ENCODE assay signal across 8 cellular contexts in genomic region chr6:163433486-163433885, GRCh38. TPM values are rescaled to one million over a fixed set of nuclear protein-coding genes. Genes with fewer than 3 reads are reported as not detected.
DNase-seq lines count a peak whose midpoint lies in the region; ATAC-seq, FAIRE-seq and TF ChIP-seq lines count a peak whose summit lies in the region.
"Not testable (repeated sequence)": the region's sequence is repeated elsewhere in the genome, so short reads cannot be mapped to it uniquely, and the experiment has no call there.

No MANE protein-coding gene starts in this region.

- not testable (repeated sequence) for H3K9me3 Mint-ChIP-seq in WTC11

- not testable (repeated sequence) for H3K36me3 Mint-ChIP-seq in T-helper 17 cell (ENCODE audit: low read depth); WTC11

- not testable (repeated sequence) for BruUV-seq in HepG2 (replicated peaks; lab: Mats Ljungman, UMichigan)

- CTCF ChIA-PET in HEK293 (lab: Yijun Ruan, JAX): interaction anchor here (0.5 to 0.7 kb wide), 2 partner anchors 13 to 126 kb away, joined by 3 to 5 read pairs; no protein-coding TSS in a partner anchor
- CTCF ChIA-PET in WTC11 (lab: Charles Lee); HepG2 (lab: Yijun Ruan, JAX; ENCODE audit: low intra/inter-chr PET ratio, low total read pairs): not testable (repeated sequence)

- H3K27me3 ChIP-seq in dorsolateral prefrontal cortex; left ventricle myocardium inferior (ENCODE audit: low read depth); HepG2 (ENCODE audit: control insufficient read depth in 1 of 2, insufficient read depth in 2 of 2, low read length in 2 of 2); psoas muscle (ENCODE audit: insufficient read depth in 3 of 3, low read length in 2 of 3); gastrocnemius medialis: not testable (repeated sequence)

- peaks cover 60% of the 10 kb centered on the region for H4K20me1 ChIP-seq in HepG2 (ENCODE audit: insufficient read depth, low read length)

- H3K4me3 Mint-ChIP-seq in T-helper 17 cell, WTC11: not testable (repeated sequence)

- not testable (repeated sequence) for TF ChIP-seq EP300 in HepG2 (IDR thresholded peaks at IDR 0.05; ENCODE audit: low read depth in 2 of 2, low read length in 2 of 2); HepG2 (CRISPR knock-in tag; IDR thresholded peaks at IDR 0.05; ENCODE audit: borderline replicate concordance)

- H3K9ac ChIP-seq in HepG2 (ENCODE audit: insufficient read depth, low read depth, low read length): not testable (repeated sequence)

- POLR2A ChIA-PET in HEK293 (lab: Yijun Ruan, JAX); WTC11 (lab: Charles Lee); HepG2 (lab: Yijun Ruan, JAX): not testable (repeated sequence)

- ATAC-seq in T-helper 17 cell, WTC11, HepG2, psoas muscle, gastrocnemius medialis: not testable (repeated sequence)

- not testable (repeated sequence) for H3K36me3 ChIP-seq in HEK293 (ENCODE audit: control insufficient read depth in 2 of 2, insufficient read depth in 1 of 2, low read length in 2 of 2); left ventricle myocardium inferior; HepG2 (replicated peaks in 1 of 2; ENCODE audit: control insufficient read depth in 1 of 2, insufficient read depth in 2 of 2, low read length in 2 of 2); psoas muscle (ENCODE audit: insufficient read depth in 1 of 2, low read depth in 1 of 2); gastrocnemius medialis

- intact Hi-C loops in dorsolateral prefrontal cortex (cut with DNase I); HepG2 (cut with micrococcal nuclease; ENCODE audit: unreplicated experiment); gastrocnemius medialis (cut with DNase I; ENCODE audit: low total_unique reads): not testable (repeated sequence)
- intact Hi-C loops in left ventricle myocardium inferior (cut with micrococcal nuclease): loop anchor here (10.0 kb wide), 1 partner anchor 271 kb away; no protein-coding TSS in a partner anchor
- intact Hi-C loops in psoas muscle (cut with DNase I): loop anchor here in 1 of 2 donors (5.0 kb wide), 1 partner anchor 1494 kb away; no protein-coding TSS in a partner anchor

- not testable (repeated sequence) for TF ChIP-seq RAD21 in HepG2 (CRISPR knock-in tag; IDR thresholded peaks at IDR 0.05)

- TF ChIP-seq CTCF in HEK293 (tag by site-specific recombination; IDR thresholded peaks at IDR 0.05); WTC11 (IDR thresholded peaks at IDR 0.05); dorsolateral prefrontal cortex (IDR thresholded peaks at IDR 0.05 in 54 of 56, conservative IDR thresholded peaks at IDR 0.05 in 2 of 56; ENCODE audit: low read depth in 1 of 56, partially characterized antibody in 56 of 56); left ventricle myocardium inferior (IDR thresholded peaks at IDR 0.05; ENCODE audit: borderline replicate concordance); HepG2 (CRISPR knock-in tag; IDR thresholded peaks at IDR 0.05); psoas muscle (IDR thresholded peaks at IDR 0.05); gastrocnemius medialis (IDR thresholded peaks at IDR 0.05 in 4 of 5, conservative IDR thresholded peaks at IDR 0.05 in 1 of 5): not testable (repeated sequence)

- peaks cover 98% of the 10 kb centered on the region for H3K79me2 ChIP-seq in HepG2 (ENCODE audit: insufficient read depth, low read length)

- peaks cover 39% of the 10 kb centered on the region for H3K4me1 Mint-ChIP-seq in T-helper 17 cell
- peaks cover 64% of the 10 kb centered on the region for H3K4me1 Mint-ChIP-seq in WTC11

- not testable (repeated sequence) for DNase-seq in T-helper 17 cell; WTC11 (ENCODE audit: low spot score); dorsolateral prefrontal cortex; left ventricle myocardium inferior; HepG2 (ENCODE audit: low spot score); psoas muscle; gastrocnemius medialis

- H3K4me2 ChIP-seq in HepG2 (ENCODE audit: low read depth, low read length): not testable (repeated sequence)

- not testable (repeated sequence) for H3K27me3 Mint-ChIP-seq in T-helper 17 cell; WTC11 (ENCODE audit: low read depth)

- peak overlapping the region; percentile 3 for H3K27ac Mint-ChIP-seq in T-helper 17 cell
- H3K27ac Mint-ChIP-seq in WTC11: not testable (repeated sequence)

- 96% methylated on average over 9 of the region's 9 CpGs for WGBS in HepG2 (ENCODE audit: low lambda C conversion rate)
- WGBS in psoas muscle, 3 donors: 49 to 62% (median 54%) methylated on average over 9 of the region's 9 CpGs

- not testable (repeated sequence) for H3K9me3 ChIP-seq in HEK293 (ENCODE audit: control insufficient read depth, insufficient read depth, low read depth, low read length); T-helper 17 cell (ENCODE audit: control insufficient read depth, low read length, poor library complexity, severe bottlenecking); left ventricle myocardium inferior (replicated peaks); HepG2 (ENCODE audit: low read length); psoas muscle; gastrocnemius medialis

- FAIRE-seq in HepG2 (lab: Jason Lieb, UNC): not testable (repeated sequence)

- not testable (repeated sequence) for H3K4me3 ChIP-seq in HEK293 (ENCODE audit: low read depth, low read length); left ventricle myocardium inferior; HepG2 (replicated peaks in 1 of 3; ENCODE audit: insufficient read depth in 1 of 3, low read depth in 2 of 3, low read length in 3 of 3); psoas muscle; gastrocnemius medialis
- peak overlapping the region in 31 of 59 donors; percentile 2 to 97 (median 21) for H3K4me3 ChIP-seq in dorsolateral prefrontal cortex

- in situ Hi-C loops in HepG2 (cut with HindIII; ENCODE audit: extremely low pct_ligation_motif_present, low pct_unique_long_range_greater_than_20kb): loop anchor here (10.0 kb wide), 1 partner anchor 111 kb away; no protein-coding TSS in a partner anchor
- in situ Hi-C loops in gastrocnemius medialis (cut with MboI; ENCODE audit: low sequenced_read_pairs in 4 of 4): loop anchor here (5.0 to 25.0 kb wide), 5 partner anchors 151 to 679 kb away; no protein-coding TSS in a partner anchor

- not testable (repeated sequence) for H3K27ac ChIP-seq in HEK293 (ENCODE audit: extremely low read depth, low read depth, low read length); HepG2 (ENCODE audit: extremely low read length, insufficient read depth, low read length)
- H3K27ac ChIP-seq in dorsolateral prefrontal cortex (peak overlapping the region in 19 of 59 donors; percentile 1 to 100 (median 29)), left ventricle myocardium inferior (replicated peaks) (peak overlapping the region; percentile 7), psoas muscle (peak overlapping the region; percentile 50), gastrocnemius medialis (peak overlapping the region; percentile 60 to 99 (median 98))

- H3K4me1 ChIP-seq in HEK293 (ENCODE audit: control insufficient read depth, insufficient read depth, low read length): peaks cover 21% of the 10 kb centered on the region
- peaks cover 99% of the 10 kb centered on the region for H3K4me1 ChIP-seq in left ventricle myocardium inferior
- H3K4me1 ChIP-seq in HepG2 (ENCODE audit: insufficient read depth, low read length): peaks cover 13% of the 10 kb centered on the region
- peaks cover 88% of the 10 kb centered on the region for H3K4me1 ChIP-seq in psoas muscle
- peaks cover 89 to 95% of the 10 kb centered on the region in 2 donors for H3K4me1 ChIP-seq in gastrocnemius medialis

- H2AFZ ChIP-seq in HepG2 (ENCODE audit: low read length): not testable (repeated sequence)

- TF ChIP-seq POLR2A in HepG2 (IDR thresholded peaks at IDR 0.05; ENCODE audit: insufficient read depth in 1 of 2, low read depth in 2 of 2, low read length in 2 of 2); gastrocnemius medialis (IDR thresholded peaks at IDR 0.05): not testable (repeated sequence)

RNA-seq across cellular contexts. Expression of gene QKI, which starts 19.0 kb away (rescaled TPM):
- total RNA-seq in T-helper 17 cell (10 to 100 TPM; 87.4 to 95.3 TPM), WTC11 (2021) (134 to 145 TPM (median 138 TPM) in 3 replicates), dorsolateral prefrontal cortex (1,000 to 10,000 TPM in 8 of 120 experiments, 100 to 1,000 TPM in 112; 292 to 1,535 (median 581) TPM), left ventricle myocardium inferior (449 TPM), HepG2 (2016; rRNA removed; fragmentation: Illumina TruSeq; extraction: Trizol) (136 and 167 TPM in 2 replicates), psoas muscle (100 to 1,000 TPM; 275 to 421 (median 308) TPM), gastrocnemius medialis (100 to 1,000 TPM; 283 to 425 (median 344) TPM)
- total RNA-seq in HepG2 (2016; cell fraction: cytosol; rRNA removed; fragmentation: Illumina TruSeq; extraction: Trizol; ENCODE audit: low read depth): 33.5 and 40.4 TPM in 2 replicates
- total RNA-seq in HepG2 (2016; cell fraction: insoluble cytoplasmic fraction; rRNA removed; fragmentation: Illumina TruSeq; extraction: Trizol): 141 and 159 TPM in 2 replicates
- 82.9 and 85.6 TPM in 2 replicates for total RNA-seq in HepG2 (2016; cell fraction: membrane; rRNA removed; fragmentation: Illumina TruSeq; extraction: Trizol)
- 114 and 126 TPM in 2 replicates for total RNA-seq in HepG2 (2016; cell fraction: nucleus; rRNA removed; fragmentation: Illumina TruSeq; extraction: Trizol)
- polyA plus RNA-seq in HepG2 (2011; rRNA removed) (117 and 137 TPM in 2 replicates), psoas muscle (100 to 1,000 TPM in 1 of 3 donors, 10 to 100 TPM in 2; 62.0 to 266 (median 82.1) TPM)
- 108 and 115 TPM in 2 replicates for polyA plus RNA-seq in HepG2 (2011; cell fraction: cytosol; rRNA removed)
- polyA plus RNA-seq in HepG2 (2011; cell fraction: nucleus; rRNA removed): 73.5 and 79.1 TPM in 2 replicates
- polyA plus RNA-seq in HepG2 (2012): 77.5 and 90.6 TPM in 2 replicates
- 5.6 and 6.8 TPM in 2 replicates for polyA plus RNA-seq in HepG2 (2016; cell fraction: cytosol; fragmentation: Illumina TruSeq; extraction: Trizol; ENCODE audit: low read depth)
- polyA plus RNA-seq in HepG2 (2016; cell fraction: insoluble cytoplasmic fraction; fragmentation: Illumina TruSeq; extraction: Trizol; ENCODE audit: low read depth): 101 and 120 TPM in 2 replicates
- polyA plus RNA-seq in HepG2 (2016; cell fraction: membrane; fragmentation: Illumina TruSeq; extraction: Trizol; ENCODE audit: low read depth): 23.6 and 26.7 TPM in 2 replicates
- 50.1 and 57.9 TPM in 2 replicates for polyA plus RNA-seq in HepG2 (2016; cell fraction: nucleus; fragmentation: Illumina TruSeq; extraction: Trizol; ENCODE audit: insufficient read depth, low read depth)
- 195 and 554 TPM in 2 replicates for polyA minus RNA-seq in HepG2 (2011; rRNA and poly(A)+ RNA removed; ENCODE audit: low replicate concordance)
- polyA minus RNA-seq in HepG2 (2011; cell fraction: cytosol; rRNA and poly(A)+ RNA removed): 175 and 185 TPM in 2 replicates
- polyA minus RNA-seq in HepG2 (2011; cell fraction: nucleus; rRNA and poly(A)+ RNA removed): 261 and 310 TPM in 2 replicates
